Comparison of ENCODE assay signal across 9 cellular contexts in genomic region chr10:42836771-42837468, GRCh38. TPM values are rescaled to one million over a fixed set of nuclear protein-coding genes. Genes with fewer than 3 reads are reported as not detected.
DNase-seq lines count a peak whose midpoint lies in the region; ATAC-seq and TF ChIP-seq lines count a peak whose summit lies in the region.
"Had no signal": no experiment of that assay in that cellular context is flagged by ENCODE, and none has a peak within 500 bp of the region (broad histone marks: within the 10 kb centered on the region; RNA-seq: fewer than 3 reads in every experiment).

No MANE protein-coding gene starts in this region.

- peaks cover 0 to 6% (median 2%) of the 10 kb centered on the region in 5 donors for H3K36me3 Mint-ChIP-seq in naive thymus-derived CD4-positive, alpha-beta T cell

- POLR2A ChIA-PET in naive thymus-derived CD4-positive, alpha-beta T cell (lab: Charles Lee) = no interaction called here

- intact Hi-C loops in head of caudate nucleus (cut with DNase I) = no loop called here
- intact Hi-C loops in gastrocnemius medialis (cut with DNase I; ENCODE audit: low total_unique reads) = no loop called here
- intact Hi-C loops in naive thymus-derived CD4-positive, alpha-beta T cell (cut with micrococcal nuclease) = no loop called here

- peaks cover 0 to 4% (median 0%) of the 10 kb centered on the region in 7 donors for H3K4me1 Mint-ChIP-seq in naive thymus-derived CD4-positive, alpha-beta T cell

- no peak overlapping the region for H3K27ac ChIP-seq in gastrocnemius medialis
- H3K27ac ChIP-seq in naive thymus-derived CD4-positive, alpha-beta T cell (ENCODE audit: low read depth, low read length) = no peak overlapping the region
- H3K27ac ChIP-seq: KMS-11 had no signal

- CTCF ChIA-PET in naive thymus-derived CD4-positive, alpha-beta T cell (lab: Charles Lee) = no interaction called here

- H3K4me3 Mint-ChIP-seq in naive thymus-derived CD4-positive, alpha-beta T cell = peak overlapping the region in 4 of 10 donors; percentile 11 to 55 (median 26)

- DNase-seq in GM04504 (ENCODE audit: low read depth) (peak; percentile 3), head of caudate nucleus (peak in 41 of 42 donors; percentile 9 to 88 (median 60)), gastrocnemius medialis (no peak), SHP77 treated with DMSO at 0.1 percent for 48 hours (lab: John Stamatoyannopoulos, UW) (no peak), NCI-H446 (lab: John Stamatoyannopoulos, UW) (no peak)
- no peak for DNase-seq in naive thymus-derived CD4-positive, alpha-beta T cell

- H3K27me3 Mint-ChIP-seq in naive thymus-derived CD4-positive, alpha-beta T cell = peaks cover 24 to 42% (median 30%) of the 10 kb centered on the region in 5 donors

- H3K36me3 ChIP-seq in gastrocnemius medialis = peaks cover 0 to 2% of the 10 kb centered on the region in 2 donors
- peaks cover 0 to under 1% (median 0%) of the 10 kb centered on the region in 3 experiments for H3K36me3 ChIP-seq in naive thymus-derived CD4-positive, alpha-beta T cell (ENCODE audit: control insufficient read depth in 2 of 3, insufficient read depth in 3 of 3, low read length in 3 of 3)

- no peaks in the 10 kb centered on the region for H3K9me3 ChIP-seq in gastrocnemius medialis
- no peaks in the 10 kb centered on the region for H3K9me3 ChIP-seq in naive thymus-derived CD4-positive, alpha-beta T cell (ENCODE audit: control insufficient read depth in 2 of 3, low read length in 3 of 3)

- no peak for TF ChIP-seq POLR2A in gastrocnemius medialis (IDR thresholded peaks at IDR 0.05)

- ATAC-seq in SK-N-SH treated with all-trans-retinoic acid at 6 μM for 48 hours = peak; percentile 98
- no peak for ATAC-seq in gastrocnemius medialis
- no peak for ATAC-seq in naive thymus-derived CD4-positive, alpha-beta T cell
- ATAC-seq in HG03457 (IDR thresholded peaks at IDR 0.05; ENCODE audit: unreplicated experiment) = no peak

- peaks cover 0 to 10% (median 8%) of the 10 kb centered on the region in 3 donors for H3K27me3 ChIP-seq in gastrocnemius medialis
- no peaks in the 10 kb centered on the region for H3K27me3 ChIP-seq in naive thymus-derived CD4-positive, alpha-beta T cell (ENCODE audit: control insufficient read depth in 2 of 2, insufficient read depth in 2 of 2, low read length in 2 of 2)

- no peak for TF ChIP-seq CTCF in gastrocnemius medialis (IDR thresholded peaks at IDR 0.05 in 4 of 5, conservative IDR thresholded peaks at IDR 0.05 in 1 of 5)

- peak overlapping the region; percentile 33 to 48 (median 34) for H3K4me3 ChIP-seq in gastrocnemius medialis
- no peak overlapping the region for H3K4me3 ChIP-seq in naive thymus-derived CD4-positive, alpha-beta T cell (ENCODE audit: low read length)

- in situ Hi-C loops in gastrocnemius medialis (cut with MboI; ENCODE audit: low sequenced_read_pairs in 4 of 4) = no loop called here

- peaks cover 0 to 5% of the 10 kb centered on the region in 2 donors for H3K4me1 ChIP-seq in gastrocnemius medialis
- H3K4me1 ChIP-seq in naive thymus-derived CD4-positive, alpha-beta T cell (ENCODE audit: control insufficient read depth in 2 of 2, insufficient read depth in 2 of 2, low read length in 2 of 2) = no peaks in the 10 kb centered on the region

- peaks cover 0 to 5% (median 0%) of the 10 kb centered on the region in 11 donors for H3K9me3 Mint-ChIP-seq in naive thymus-derived CD4-positive, alpha-beta T cell

- no peak overlapping the region for H3K27ac Mint-ChIP-seq in naive thymus-derived CD4-positive, alpha-beta T cell

TF ChIP-seq in SK-N-SH treated with all-trans-retinoic acid at 6 μM for 48 hours, 23 proteins besides CTCF, POLR2A, EP300 and RAD21:
- no peak for TF ChIP-seq ZFP30 (CRISPR knock-in tag; IDR thresholded peaks at IDR 0.05)
- TF ChIP-seq CREB5 (CRISPR knock-in tag; IDR thresholded peaks at IDR 0.05; ENCODE audit: low read depth) = no peak
- no peak for TF ChIP-seq ARNTL (CRISPR knock-in tag; IDR thresholded peaks at IDR 0.05; ENCODE audit: borderline replicate concordance, low read depth)
- no peak for TF ChIP-seq SNAI2 (CRISPR knock-in tag; IDR thresholded peaks at IDR 0.05)
- TF ChIP-seq BACH2 (CRISPR knock-in tag; IDR thresholded peaks at IDR 0.05; ENCODE audit: borderline replicate concordance) = no peak
- TF ChIP-seq ZNF70 (CRISPR knock-in tag; IDR thresholded peaks at IDR 0.05) = no peak
- no peak for TF ChIP-seq CSRNP3 (CRISPR knock-in tag; IDR thresholded peaks at IDR 0.05)
- no peak for TF ChIP-seq PATZ1 (CRISPR knock-in tag; IDR thresholded peaks at IDR 0.05; ENCODE audit: borderline replicate concordance)
- TF ChIP-seq ZNF565 (CRISPR knock-in tag; conservative IDR thresholded peaks at IDR 0.05; ENCODE audit: low read depth) = no peak
- TF ChIP-seq PPARA (CRISPR knock-in tag; IDR thresholded peaks at IDR 0.05; ENCODE audit: borderline replicate concordance) = no peak
TF ChIP-seq in SK-N-SH treated with all-trans-retinoic acid at 6 μM for 48 hours: peak in this region for 0.

RNA-seq across cellular contexts. Expression of gene BMS1, which starts 54.3 kb away (rescaled TPM):
- total RNA-seq in gastrocnemius medialis = 10 to 100 TPM; 18.7 to 26.5 (median 21.7) TPM
- 10 to 100 TPM in 4 of 5 experiments, 1 to 10 TPM in 1; 9.7 to 20.0 (median 16.9) TPM for total RNA-seq in naive thymus-derived CD4-positive, alpha-beta T cell
- 10 to 100 TPM; 12.0 to 20.7 TPM for polyA plus RNA-seq in naive thymus-derived CD4-positive, alpha-beta T cell

Comparison
In these comparisons a context has a peak if more than half of its experiments do, and no peak if none do; other contexts are left out.
1. DNase-seq: peak in GM04504 (single experiment) and head of caudate nucleus (41 of 42); none in gastrocnemius medialis (0 of 2), SHP77 treated with DMSO at 0.1 percent for 48 hours (single experiment), NCI-H446 (0 of 2) and naive thymus-derived CD4-positive, alpha-beta T cell (0 of 9).